8 cellular contexts compared by ENCODE assay signal in the genomic region with DNA sequence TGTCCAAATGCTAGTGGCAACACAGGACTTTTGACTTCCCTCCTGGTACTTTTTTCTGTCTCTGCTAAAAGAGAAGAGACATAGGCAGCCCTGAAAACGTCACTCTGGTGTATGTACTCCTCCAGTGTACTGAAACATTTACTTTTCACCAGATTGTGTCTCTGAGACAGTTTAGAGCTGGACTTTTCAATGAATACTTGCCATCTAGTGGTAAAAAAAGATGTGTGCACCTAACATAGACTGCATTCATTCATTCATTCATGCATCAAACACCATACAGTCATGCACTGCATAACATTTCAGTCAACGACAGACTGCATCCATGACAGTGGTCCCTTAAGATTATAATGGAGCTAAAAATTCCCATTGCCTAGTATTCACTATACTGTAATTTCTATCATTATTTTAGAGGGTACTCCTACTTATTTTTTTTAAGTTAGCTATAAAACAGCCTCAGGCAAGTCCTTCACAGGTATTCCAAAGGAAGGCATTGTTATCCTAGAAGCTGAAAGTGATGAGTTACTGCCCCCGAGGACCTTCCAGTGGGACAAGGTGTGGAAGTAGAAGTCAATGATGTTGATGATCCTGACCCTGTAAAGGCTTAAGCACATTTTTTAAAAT.
DNase-seq lines count a peak whose midpoint lies in the region; ATAC-seq and TF ChIP-seq lines count a peak whose summit lies in the region.

No MANE protein-coding gene starts in this region.

- TF ChIP-seq CTCF in GM12873 (IDR thresholded peaks at IDR 0.05; ENCODE audit: insufficient read depth, low read depth, low read length, missing control alignments), result peak; percentile 57
- peak; percentile 48 for TF ChIP-seq CTCF in NB4 (IDR thresholded peaks at IDR 0.05; ENCODE audit: low read depth, low read length)
- TF ChIP-seq CTCF in brain (conservative IDR thresholded peaks at IDR 0.05), result peak; percentile 61 to 76
- TF ChIP-seq CTCF in left lung (IDR thresholded peaks at IDR 0.05), result peak; percentile 31 to 36

- no peak for TF ChIP-seq POLR2A in NB4 (IDR thresholded peaks at IDR 0.05; ENCODE audit: extremely low read depth, insufficient read length)

- peak overlapping the region in 1 of 5 experiments; percentile 62 for H3K27ac Mint-ChIP-seq in brain

- DNase-seq in AG08396 (ENCODE audit: low spot score) (peak; percentile 29), NB4 (ENCODE audit: low read depth) (peak; percentile 22), left lung (no peak), DMS79 treated with DMSO at 0.1 percent for 48 hours (lab: John Stamatoyannopoulos, UW) (no peak), GOT3 (lab: John Stamatoyannopoulos, UW) (no peak)

- H3K27me3 ChIP-seq in left lung, result no peaks in the 10 kb centered on the region

- H3K36me3 Mint-ChIP-seq in brain, result no peaks in the 10 kb centered on the region

- H3K4me3 ChIP-seq in NB4 (ENCODE audit: low read depth, low read length) (no peak overlapping the region), left lung (no peak overlapping the region)

- no peak overlapping the region for H3K4me3 Mint-ChIP-seq in brain

- ATAC-seq in left lung (peak; percentile 84), GM19452 (IDR thresholded peaks at IDR 0.05; ENCODE audit: unreplicated experiment) (no peak)

- H3K27me3 Mint-ChIP-seq in brain, result no peaks in the 10 kb centered on the region

- H3K4me1 Mint-ChIP-seq in brain, result no peaks in the 10 kb centered on the region

- H3K27ac ChIP-seq in left lung, result no peak overlapping the region

- H3K4me1 ChIP-seq in left lung, result peaks cover 0 to 3% of the 10 kb centered on the region in 2 donors

- intact Hi-C loops in left lung (cut with DNase I), result loop anchor here in 1 of 2 donors (5.0 kb wide), 1 partner anchor 191 kb away; no protein-coding TSS in a partner anchor

- H3K9me3 Mint-ChIP-seq in brain, result peaks cover 7 to 13% (median 8%) of the 10 kb centered on the region in 5 experiments

- H3K36me3 ChIP-seq in left lung, result no peaks in the 10 kb centered on the region

- H3K9me3 ChIP-seq in left lung, result peaks cover 0 to 2% of the 10 kb centered on the region in 2 donors

Comparison
In these comparisons a context has a peak if more than half of its experiments do, and no peak if none do; other contexts are left out.
1. DNase-seq: peak in AG08396 (single experiment) and NB4 (single experiment); none in left lung (0 of 2), DMS79 treated with DMSO at 0.1 percent for 48 hours (single experiment) and GOT3 (single experiment).
2. Peak in every context shown above with its lines, with median percentiles within 50 percentile points of each other: CTCF ChIP-seq.